In the genomic region with DNA sequence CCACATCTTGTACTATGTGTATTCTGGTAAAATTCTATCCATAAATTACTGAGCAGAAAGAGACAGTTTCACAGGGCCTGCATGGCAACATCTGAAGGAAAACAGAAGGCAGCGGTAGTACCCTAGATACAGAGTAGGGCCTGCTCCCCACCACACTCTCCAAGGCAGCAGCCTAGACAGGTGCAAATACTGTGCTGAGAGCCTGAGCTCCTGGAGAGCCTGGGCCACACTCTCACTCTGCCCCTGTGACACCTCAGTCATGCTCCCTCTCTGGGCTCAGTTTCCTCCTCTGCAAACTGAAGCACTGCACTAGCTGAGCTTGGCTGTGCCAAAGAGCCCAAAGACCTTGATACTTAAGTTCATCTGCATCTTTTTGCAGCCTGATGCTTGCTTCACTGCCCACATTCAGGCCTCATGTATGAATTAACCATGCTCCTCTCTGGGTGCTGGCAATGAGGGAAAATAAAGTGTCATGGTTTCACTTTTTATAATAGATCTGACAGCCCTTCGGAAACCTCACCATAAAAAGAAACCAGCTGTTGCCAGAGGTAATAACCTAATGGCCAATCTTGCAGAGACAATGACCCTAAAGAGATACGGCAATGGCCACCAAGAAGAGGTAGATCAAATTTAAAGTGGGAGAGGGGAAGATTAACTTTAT, we compare ENCODE assay signal across 9 cellular contexts.
DNase-seq lines count a peak whose midpoint lies in the region; ATAC-seq and TF ChIP-seq lines count a peak whose summit lies in the region.
"Had no signal": no experiment of that assay in that cellular context is flagged by ENCODE, and none has a peak within 500 bp of the region (broad histone marks: within the 10 kb centered on the region; RNA-seq: fewer than 3 reads in every experiment).

No MANE protein-coding gene starts in this region.

- H3K27me3 Mint-ChIP-seq in activated CD4-positive, alpha-beta T cell treated with anti-CD3 and anti-CD28 coated beads, Interleukin-2, amount 10 ng/mL, durations not matched to agents 24 days and 14 days: no peaks in the 10 kb centered on the region
- no peaks in the 10 kb centered on the region for H3K27me3 Mint-ChIP-seq in H9 (ENCODE audit: low read depth)
- H3K27me3 Mint-ChIP-seq in WTC11 (ENCODE audit: low read depth): no peaks in the 10 kb centered on the region

- no peaks in the 10 kb centered on the region for H3K27me3 ChIP-seq in H9 (ENCODE audit: insufficient read depth, low read length)
- no peaks in the 10 kb centered on the region for H3K27me3 ChIP-seq in tibial nerve
- H3K27me3 ChIP-seq: uterus had no signal

- ATAC-seq in HG03521 (IDR thresholded peaks at IDR 0.05; ENCODE audit: unreplicated experiment) (peak; percentile 74), WTC11 (no peak)
- peak; percentile 42 for ATAC-seq in stimulated activated naive CD8-positive, alpha-beta T cell treated with anti-CD3 and anti-CD28 coated beads, Interleukin-15, Interleukin-2, amounts not matched to agents 100 U/mL and 50 U/mL, for 24 hours

- no CpG with 5 or more reads among the region's 3 CpGs for WGBS in H9 (ENCODE audit: extremely low coverage, insufficient read length, low lambda C conversion rate)
- 80 to 84% methylated on average over 3 of the region's 3 CpGs for WGBS in tibial nerve, 2 donors

- POLR2A ChIA-PET in WTC11 (lab: Charles Lee): no interaction called here

- no peak overlapping the region for H2BK120ac ChIP-seq in H9 (ENCODE audit: low read depth, low read length, poor library complexity, severe bottlenecking)

- no peak overlapping the region for H2BK20ac ChIP-seq in H9 (ENCODE audit: low read depth, low read length, poor library complexity, severe bottlenecking)

- no peak overlapping the region; the same call in 1 of the 2 replicates for H3K14ac ChIP-seq in H9 (ENCODE audit: insufficient read depth, low read length)

- H2AK5ac ChIP-seq in H9 (ENCODE audit: insufficient read length, low read length): no peak overlapping the region

- no peak overlapping the region for H2BK12ac ChIP-seq in H9 (ENCODE audit: insufficient read length, low read depth, low read length)

- H3K27ac Mint-ChIP-seq in activated CD4-positive, alpha-beta T cell treated with anti-CD3 and anti-CD28 coated beads, Interleukin-2, amount 10 ng/mL, durations not matched to agents 24 days and 14 days: peak overlapping the region; percentile 90
- H3K27ac Mint-ChIP-seq in H9 (no peak overlapping the region), WTC11 (no peak overlapping the region)

- H4K20me1 ChIP-seq in H9 (ENCODE audit: control insufficient read depth, insufficient read depth, insufficient read length): no peaks in the 10 kb centered on the region

- no peaks in the 10 kb centered on the region for H3K36me3 Mint-ChIP-seq in activated CD4-positive, alpha-beta T cell treated with anti-CD3 and anti-CD28 coated beads, Interleukin-2, amount 10 ng/mL, durations not matched to agents 24 days and 14 days (ENCODE audit: low read depth)
- H3K36me3 Mint-ChIP-seq in H9 (ENCODE audit: insufficient read depth in 1 of 3, low read depth in 3 of 3): peaks cover 3 to 5% (median 5%) of the 10 kb centered on the region in 3 experiments; a peak in 5 of 7 replicates
- H3K36me3 Mint-ChIP-seq in WTC11: peaks cover 4% of the 10 kb centered on the region

- no peak for TF ChIP-seq EP300 in tibial nerve (IDR thresholded peaks at IDR 0.05)

- H3K79me1 ChIP-seq in H9 (ENCODE audit: insufficient read depth, low read depth, low read length, poor library complexity, severe bottlenecking): no peaks in the 10 kb centered on the region

- intact Hi-C loops in activated CD4-positive, alpha-beta T cell treated with anti-CD3 and anti-CD28 coated beads, Interleukin-2, amount 10 ng/mL, durations not matched to agents 24 days and 14 days (cut with micrococcal nuclease): no loop called here

- peaks cover 28% of the 10 kb centered on the region for H3K4me1 Mint-ChIP-seq in activated CD4-positive, alpha-beta T cell treated with anti-CD3 and anti-CD28 coated beads, Interleukin-2, amount 10 ng/mL, durations not matched to agents 24 days and 14 days
- peaks cover 21 to 28% of the 10 kb centered on the region in 2 experiments for H3K4me1 Mint-ChIP-seq in H9
- H3K4me1 Mint-ChIP-seq in WTC11: peaks cover 14% of the 10 kb centered on the region

- peak overlapping the region; percentile 36 for H3K4me3 Mint-ChIP-seq in activated CD4-positive, alpha-beta T cell treated with anti-CD3 and anti-CD28 coated beads, Interleukin-2, amount 10 ng/mL, durations not matched to agents 24 days and 14 days
- H3K4me3 Mint-ChIP-seq in H9: no peak overlapping the region
- H3K4me3 Mint-ChIP-seq in WTC11: no peak overlapping the region

- no peak overlapping the region for H3K9ac ChIP-seq in H9 (ENCODE audit: extremely low read depth, insufficient read length, low read length)

- H2BK15ac ChIP-seq in H9 (ENCODE audit: low read depth, low read length): no peak overlapping the region

- H2BK5ac ChIP-seq in H9 (ENCODE audit: insufficient read length, low read length): no peak overlapping the region

- no peak overlapping the region for H3K18ac ChIP-seq in H9 (ENCODE audit: insufficient read length, low read depth, low read length)

- H3K27ac ChIP-seq in H9 (ENCODE audit: insufficient read length, low read depth, low read length) (no peak overlapping the region), tibial nerve (no peak overlapping the region)
- H3K27ac ChIP-seq: uterus had no signal

- H3K4me2 ChIP-seq in H9 (ENCODE audit: insufficient read depth, insufficient read length, low read length): no peak overlapping the region

- H3K56ac ChIP-seq in H9 (ENCODE audit: insufficient read length, low read depth, low read length): no peak overlapping the region

- H4K91ac ChIP-seq in H9 (ENCODE audit: insufficient read length, low read depth, low read length): no peak overlapping the region

- peak; percentile 63 for DNase-seq in activated CD4-positive, alpha-beta T cell treated with anti-CD3 and anti-CD28 coated beads, Interleukin-2, amount 10 ng/mL, durations not matched to agents 24 days and 14 days
- no peak for DNase-seq in activated CD4-positive, alpha-beta T cell treated with anti-CD3 and anti-CD28 coated beads, Interleukin-2, amount 50 U/mL, for 1 hour
- DNase-seq in H9: no peak
- DNase-seq in stimulated activated naive CD8-positive, alpha-beta T cell treated with anti-CD3 and anti-CD28 coated beads, Interleukin-15, Interleukin-2, amounts not matched to agents 100 U/mL and 50 U/mL, for 24 hours: no peak
- DNase-seq in DMS53 treated with DMSO at 0.1 percent for 48 hours (lab: John Stamatoyannopoulos, UW; ENCODE audit: unreplicated experiment): no peak
- DNase-seq in WTC11 (ENCODE audit: low spot score): no peak
- DNase-seq in tibial nerve (ENCODE audit: low spot score in 2 of 2): no peak
- DNase-seq: uterus had no signal

- TF ChIP-seq POLR2A in tibial nerve (IDR thresholded peaks at IDR 0.05): no peak

- H3K23ac ChIP-seq in H9 (ENCODE audit: insufficient read length, low read depth, low read length): peak overlapping the region; percentile 69

- no peak overlapping the region for H3K4me3 ChIP-seq in tibial nerve
- H3K4me3 ChIP-seq: uterus had no signal

- no peak overlapping the region for H4K8ac ChIP-seq in H9 (replicated peaks; ENCODE audit: insufficient read length, low read depth, low read length)

- no peaks in the 10 kb centered on the region for H3K36me3 ChIP-seq in tibial nerve
- H3K36me3 ChIP-seq: uterus had no signal

- H3K4ac ChIP-seq in H9 (ENCODE audit: low read depth, low read length): no peak overlapping the region; the same call in 1 of the 2 replicates

- no peaks in the 10 kb centered on the region for H3K9me3 Mint-ChIP-seq in activated CD4-positive, alpha-beta T cell treated with anti-CD3 and anti-CD28 coated beads, Interleukin-2, amount 10 ng/mL, durations not matched to agents 24 days and 14 days
- peaks cover 4 to 5% of the 10 kb centered on the region in 2 experiments for H3K9me3 Mint-ChIP-seq in H9
- peaks cover 4% of the 10 kb centered on the region for H3K9me3 Mint-ChIP-seq in WTC11

- no peak overlapping the region for H4K5ac ChIP-seq in H9 (ENCODE audit: insufficient read length, low read depth, low read length)

- peaks cover 2% of the 10 kb centered on the region; the same call in 1 of the 2 replicates for H3K79me2 ChIP-seq in H9 (ENCODE audit: insufficient read depth, low read length)

- peaks cover 4% of the 10 kb centered on the region for H3K4me1 ChIP-seq in H9 (ENCODE audit: insufficient read depth, low read length)
- peaks cover 0 to 40% (median 12%) of the 10 kb centered on the region in 4 donors for H3K4me1 ChIP-seq in tibial nerve
- H3K4me1 ChIP-seq: uterus had no signal

- no peaks in the 10 kb centered on the region for H3K23me2 ChIP-seq in H9 (ENCODE audit: insufficient read length, low read depth, low read length, poor library complexity, severe bottlenecking)

- H3K9me3 ChIP-seq in H9 (ENCODE audit: control insufficient read depth, low read depth, low read length): no peaks in the 10 kb centered on the region
- H3K9me3 ChIP-seq in tibial nerve: no peaks in the 10 kb centered on the region
- H3K9me3 ChIP-seq: uterus had no signal

- TF ChIP-seq CTCF in H9 (conservative IDR thresholded peaks at IDR 0.05) (no peak), WTC11 (IDR thresholded peaks at IDR 0.05) (no peak), tibial nerve (IDR thresholded peaks at IDR 0.05) (no peak)

- CTCF ChIA-PET in WTC11 (lab: Charles Lee): interaction anchor here (1.1 kb wide), 1 partner anchor 89 kb away, joined by 3 read pairs; no protein-coding TSS in a partner anchor

- H2AFZ ChIP-seq in H9 (ENCODE audit: low read length): no peak overlapping the region

- no peak overlapping the region for H3T11ph ChIP-seq in H9 (ENCODE audit: low read length)

TF ChIP-seq in WTC11, 78 proteins besides CTCF, POLR2A, EP300 and RAD21 (continues in another document):
- no peak for TF ChIP-seq JAZF1 (CRISPR knock-in tag; IDR thresholded peaks at IDR 0.05)
- TF ChIP-seq MXD4 (CRISPR knock-in tag; IDR thresholded peaks at IDR 0.05; ENCODE audit: borderline replicate concordance): no peak
- no peak for TF ChIP-seq RORB (CRISPR knock-in tag; IDR thresholded peaks at IDR 0.05)
- TF ChIP-seq SMAD3 (CRISPR knock-in tag; IDR thresholded peaks at IDR 0.05; ENCODE audit: borderline replicate concordance): no peak
- no peak for TF ChIP-seq JUN (CRISPR knock-in tag; IDR thresholded peaks at IDR 0.05)
- no peak for TF ChIP-seq TEAD4 (CRISPR knock-in tag; IDR thresholded peaks at IDR 0.05)
- no peak for TF ChIP-seq MYBL2 (CRISPR knock-in tag; IDR thresholded peaks at IDR 0.05)
- TF ChIP-seq, protein P1, sequence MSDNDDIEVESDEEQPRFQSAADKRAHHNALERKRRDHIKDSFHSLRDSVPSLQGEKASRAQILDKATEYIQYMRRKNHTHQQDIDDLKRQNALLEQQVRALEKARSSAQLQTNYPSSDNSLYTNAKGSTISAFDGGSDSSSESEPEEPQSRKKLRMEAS (CRISPR knock-in tag; IDR thresholded peaks at IDR 0.05): no peak
